Comparison of ENCODE assay signal across 13 cellular contexts in the genomic region with DNA sequence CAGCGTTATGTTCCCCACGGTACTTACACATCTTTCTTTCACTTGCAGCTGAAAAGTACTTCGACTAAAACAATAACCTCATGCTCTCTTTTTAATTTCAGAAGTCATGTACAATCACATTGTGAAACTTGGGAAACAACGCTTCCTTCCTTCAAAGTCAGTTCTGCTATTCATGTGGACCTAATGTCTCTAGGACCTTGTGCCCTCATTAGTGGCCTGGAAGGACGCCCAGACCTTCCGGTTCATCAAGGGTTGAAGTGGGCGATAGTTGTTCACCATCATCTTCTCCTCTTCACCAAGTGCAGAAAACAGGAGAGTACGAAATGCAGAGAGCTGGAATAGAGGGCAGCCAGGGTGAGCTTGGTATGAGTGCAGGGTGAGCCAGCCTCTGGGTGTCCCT. TPM values are rescaled to one million over a fixed set of nuclear protein-coding genes. Genes with fewer than 3 reads are reported as not detected.
"Had no signal": no experiment of that assay in that cellular context is flagged by ENCODE, and none has a peak within 500 bp of the region (broad histone marks: within the 10 kb centered on the region; RNA-seq: fewer than 3 reads in every experiment).

No MANE protein-coding gene starts in this region.

RNA-seq across cellular contexts. Expression of gene CA5A, which starts 48.4 kb away (rescaled TPM):
- total RNA-seq: activated CD4-positive, alpha-beta memory T cell treated with anti-CD3 and anti-CD28 coated beads, Interleukin-2, amount 10 ng/mL, durations not matched to agents 7 days and 5 days; activated CD8-positive, alpha-beta memory T cell treated with anti-CD3 and anti-CD28 coated beads for 36 hours; activated T-helper 17 cell treated with anti-CD3 and anti-CD28 coated beads, Interleukin-2, amount 50 U/mL, for 72 hours; astrocyte; body of pancreas; breast epithelium; cardiac septum; MCF 10A; PC-3; Peyer's patch; SJSA1 had no signal
- polyA plus RNA-seq: adrenal gland, SK-N-SH had no signal
